ENCODE assay signal across 1 cellular context in genomic region chr9:134156564-134157377, GRCh38.
TF ChIP-seq lines count a peak whose summit lies in the region.

No MANE protein-coding gene starts in this region.

TF ChIP-seq in H1, 55 proteins besides CTCF, POLR2A, EP300 and RAD21:
- TF ChIP-seq E2F6 (IDR thresholded peaks at IDR 0.05), result no peak
- TF ChIP-seq SRF (IDR thresholded peaks at IDR 0.05; ENCODE audit: low read depth, low read length), result no peak
- no peak for TF ChIP-seq HDAC6 (IDR thresholded peaks at IDR 0.05; ENCODE audit: low read depth, low read length)
- no peak for TF ChIP-seq GABPA (IDR thresholded peaks at IDR 0.05; ENCODE audit: borderline replicate concordance, insufficient read depth, low read length)
- no peak for TF ChIP-seq MAFK (IDR thresholded peaks at IDR 0.05; ENCODE audit: low read depth, low read length)
- no peak for TF ChIP-seq JUN (IDR thresholded peaks at IDR 0.05; ENCODE audit: low read depth, low read length)
- TF ChIP-seq CBX5 (IDR thresholded peaks at IDR 0.05; ENCODE audit: low read depth, low read length), result no peak
- no peak for TF ChIP-seq RBBP5 (IDR thresholded peaks at IDR 0.05; ENCODE audit: borderline replicate concordance, low read depth, low read length)
- TF ChIP-seq EZH2 (IDR thresholded peaks at IDR 0.05; ENCODE audit: low read depth, low read length, severe bottlenecking), result no peak
- TF ChIP-seq SP4 (IDR thresholded peaks at IDR 0.05; ENCODE audit: low read length), result no peak
- TF ChIP-seq FOSL1 (IDR thresholded peaks at IDR 0.05; ENCODE audit: insufficient read depth, low read depth, low read length), result no peak
- no peak for TF ChIP-seq BACH1 (IDR thresholded peaks at IDR 0.05; ENCODE audit: low read length)
- no peak for TF ChIP-seq POLR2AphosphoS5 (IDR thresholded peaks at IDR 0.05; ENCODE audit: low read depth, low read length)
- no peak for TF ChIP-seq CEBPB (IDR thresholded peaks at IDR 0.05; ENCODE audit: low read depth, low read length)
- TF ChIP-seq SIX5 (IDR thresholded peaks at IDR 0.05; ENCODE audit: low read depth, low read length), result no peak
- no peak for TF ChIP-seq TAF7 (optimal IDR thresholded peaks at IDR 0.05; ENCODE audit: borderline replicate concordance, low read depth, low read length)
